ENCODE assay signal across 8 cellular contexts in genomic region chr7:131943211-131943610, GRCh38.
"Had no signal": no experiment of that assay in that cellular context is flagged by ENCODE, and none has a peak within 500 bp of the region (broad histone marks: within the 10 kb centered on the region; RNA-seq: fewer than 3 reads in every experiment).

No MANE protein-coding gene starts in this region.

- H3K4me1 Mint-ChIP-seq: GM23338 had no signal

- H3K27ac ChIP-seq: GM23248 had no signal

- H3K4me3 Mint-ChIP-seq: GM23338, H9, HFFc6 had no signal

- H3K9ac ChIP-seq: GM23248 had no signal

- H3K4me3 ChIP-seq: GM23248, GM23338, HAP-1 had no signal

- H3K9me3 Mint-ChIP-seq: HFFc6 had no signal

- H3K4me1 ChIP-seq: HAP-1 had no signal

- DNase-seq: GM23248, GOT3, H7, H9, HCEC 1CT, HFFc6 had no signal

- H3K4me2 ChIP-seq: GM23338 had no signal

- H2AFZ ChIP-seq: GM23248, GM23338 had no signal

- H3K27ac Mint-ChIP-seq: GM23338, HFFc6 had no signal

- H3K9me3 ChIP-seq: HAP-1 had no signal

- H3K36me3 ChIP-seq: HAP-1 had no signal
